Comparison of ENCODE assay signal across 8 cellular contexts in the genomic region with DNA sequence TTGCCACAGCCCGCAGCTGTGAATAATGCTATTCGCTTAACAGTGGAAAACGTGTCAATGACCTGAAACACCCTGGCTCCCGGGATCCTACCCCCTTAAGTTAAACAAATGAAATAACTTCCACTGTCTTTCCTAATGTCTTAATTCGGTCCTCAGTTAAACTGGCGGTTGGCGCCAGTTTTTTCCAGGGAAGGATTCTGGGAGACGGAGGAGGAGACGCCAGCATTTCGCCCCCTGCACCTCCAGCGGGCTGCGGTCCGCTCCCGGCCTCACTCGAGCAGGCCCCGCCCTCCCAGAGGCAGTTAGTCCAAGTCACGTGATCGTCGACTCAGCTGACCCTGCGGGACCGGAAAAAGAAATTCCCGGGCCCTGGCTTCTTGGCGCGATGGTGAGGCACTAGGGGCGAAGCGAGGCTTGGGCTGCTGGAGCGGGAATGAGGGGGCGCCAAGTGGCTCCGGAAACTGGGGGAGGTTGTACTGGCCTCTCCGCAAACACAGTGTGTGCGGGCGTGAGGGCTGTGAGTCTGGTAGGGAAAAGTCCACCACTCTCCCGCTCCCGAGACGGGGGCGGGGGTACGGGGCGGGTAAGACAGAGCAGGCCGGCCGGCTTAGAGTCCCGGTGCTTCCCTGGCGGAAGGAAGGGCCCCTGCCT. TPM values are rescaled to one million over a fixed set of nuclear protein-coding genes. Genes with fewer than 3 reads are reported as not detected.
DNase-seq lines count a peak whose midpoint lies in the region; ATAC-seq, FAIRE-seq and TF ChIP-seq lines count a peak whose summit lies in the region.

A gene (plus strand): TSS at position 359 of the 651 bp plus-strand sequence. CDS start 27 bp downstream, at position 386.

- H3K27ac ChIP-seq in dorsolateral prefrontal cortex, result peak within 1 kb of the TSS in 54 of 59 donors; percentile 19 to 86 (median 71)
- peak within 1 kb of the TSS; percentile 78 for H3K27ac ChIP-seq in HepG2 (ENCODE audit: extremely low read length, insufficient read depth, low read length)

- POLR2A ChIA-PET in HepG2 (lab: Yijun Ruan, JAX), result interaction anchor here (1.3 to 2.0 kb wide), 3 partner anchors 11 to 304 kb away, joined by 6 to 10 read pairs (median 8); a partner anchor contains a TSS

- TF ChIP-seq EP300 in HepG2 (IDR thresholded peaks at IDR 0.05; ENCODE audit: low read depth in 2 of 2, low read length in 2 of 2) (peak; percentile 10 to 53; a peak in 2 of 4 replicates), HepG2 (CRISPR knock-in tag; IDR thresholded peaks at IDR 0.05; ENCODE audit: borderline replicate concordance) (peak; percentile 25; the same call in 1 of the 2 replicates)

- H3K9me3 ChIP-seq in HepG2 (ENCODE audit: low read length), result no peaks in the 10 kb centered on the region

- peak; percentile 59 for ATAC-seq in HG03342 (IDR thresholded peaks at IDR 0.05; ENCODE audit: unreplicated experiment)
- peak; percentile 85 for ATAC-seq in HepG2

- H3K4me3 ChIP-seq in GM06990 (replicated peaks; ENCODE audit: low read depth, low read length) (peak within 1 kb of the TSS; percentile 89), dorsolateral prefrontal cortex (peak within 1 kb of the TSS; percentile 70 to 98 (median 90)), HepG2 (replicated peaks in 1 of 3; ENCODE audit: insufficient read depth in 1 of 3, low read depth in 2 of 3, low read length in 3 of 3) (peak within 1 kb of the TSS; percentile 73 to 83 (median 81))

- TF ChIP-seq POLR2A in HepG2 (IDR thresholded peaks at IDR 0.05; ENCODE audit: insufficient read depth in 1 of 2, low read depth in 2 of 2, low read length in 2 of 2), result peak; percentile 40 to 61; a peak in 2 of 4 replicates

- peak within 1 kb of the TSS; percentile 76 for H2AFZ ChIP-seq in HepG2 (ENCODE audit: low read length)

- DNase-seq in GM06990 (ENCODE audit: extremely low read depth, insufficient read length) (peak; percentile 68), NCI-H748 (lab: John Stamatoyannopoulos, UW; ENCODE audit: unreplicated experiment) (peak; percentile 96), dorsolateral prefrontal cortex (peak; percentile 93 to 97 (median 96)), HepG2 (ENCODE audit: low spot score) (peak; percentile 91), D721Med (ENCODE audit: insufficient read length, low spot score) (no peak)
- DNase-seq in activated CD4-positive, alpha-beta T cell treated with anti-CD3 and anti-CD28 coated beads, Interleukin-2, amount 50 U/mL, for 48 hours, result peak; percentile 93 to 94
- peak; percentile 47 for DNase-seq in stimulated activated CD4-positive, alpha-beta T cell treated with anti-CD3 and anti-CD28 coated beads, Interleukin-2, amount 100 ng/mL, for 4 hours (ENCODE audit: low read depth)

- peaks cover 12% of the 10 kb centered on the region for H3K36me3 ChIP-seq in GM06990 (ENCODE audit: control insufficient read depth, insufficient read depth, low read length)
- peaks cover 0 to 3% of the 10 kb centered on the region in 2 experiments; a peak in 2 of 5 replicates for H3K36me3 ChIP-seq in HepG2 (replicated peaks in 1 of 2; ENCODE audit: control insufficient read depth in 1 of 2, insufficient read depth in 2 of 2, low read length in 2 of 2)

- 2% methylated on average over 25 of the region's 42 CpGs for WGBS in HepG2 (ENCODE audit: low lambda C conversion rate)

- in situ Hi-C loops in HepG2 (cut with HindIII; ENCODE audit: extremely low pct_ligation_motif_present, low pct_unique_long_range_greater_than_20kb), result no loop called here

- H4K20me1 ChIP-seq in HepG2 (ENCODE audit: insufficient read depth, low read length), result no peaks in the 10 kb centered on the region

- H3K4me1 ChIP-seq in HepG2 (ENCODE audit: insufficient read depth, low read length), result peaks cover 22% of the 10 kb centered on the region

- intact Hi-C loops in dorsolateral prefrontal cortex (cut with DNase I) (loop anchor here (2.0 to 10.0 kb wide), 3 partner anchors 33 to 131 kb away; a partner anchor contains a TSS), HepG2 (cut with micrococcal nuclease; ENCODE audit: unreplicated experiment) (no loop called here)

- CTCF ChIA-PET in HepG2 (lab: Yijun Ruan, JAX; ENCODE audit: low intra/inter-chr PET ratio, low total read pairs), result no interaction called here

- H3K27me3 ChIP-seq in GM06990 (replicated peaks; ENCODE audit: control insufficient read depth, insufficient read depth, low read length), result no peaks in the 10 kb centered on the region
- H3K27me3 ChIP-seq in dorsolateral prefrontal cortex, result no peaks in the 10 kb centered on the region
- no peaks in the 10 kb centered on the region for H3K27me3 ChIP-seq in HepG2 (ENCODE audit: control insufficient read depth in 1 of 2, insufficient read depth in 2 of 2, low read length in 2 of 2)

- H3K9ac ChIP-seq in HepG2 (ENCODE audit: insufficient read depth, low read depth, low read length), result peak within 1 kb of the TSS; percentile 85

- H3K79me2 ChIP-seq in HepG2 (ENCODE audit: insufficient read depth, low read length), result peaks cover 8% of the 10 kb centered on the region

- peak; percentile 80 for FAIRE-seq in HepG2 (lab: Jason Lieb, UNC)
- FAIRE-seq in D721Med (lab: Jason Lieb, UNC), result no peak

- 0 out of 2 replicates have a peak, but pooled peaks have one; percentile 8 for TF ChIP-seq RAD21 in HepG2 (CRISPR knock-in tag; IDR thresholded peaks at IDR 0.05)

- H3K4me2 ChIP-seq in HepG2 (ENCODE audit: low read depth, low read length), result peak within 1 kb of the TSS; percentile 99

- TF ChIP-seq CTCF in GM06990 (IDR thresholded peaks at IDR 0.05; ENCODE audit: insufficient read depth, low read length, poor library complexity, severe bottlenecking) (no peak), dorsolateral prefrontal cortex (IDR thresholded peaks at IDR 0.05 in 54 of 56, conservative IDR thresholded peaks at IDR 0.05 in 2 of 56; ENCODE audit: low read depth in 1 of 56, partially characterized antibody in 56 of 56) (peak in 38 of 56 donors; percentile 12 to 57 (median 23)), HepG2 (CRISPR knock-in tag; IDR thresholded peaks at IDR 0.05) (peak; percentile 29; the same call in 1 of the 2 replicates), D721Med (IDR thresholded peaks at IDR 0.05; ENCODE audit: insufficient read depth, missing control alignments) (no peak)

- BruUV-seq in HepG2 (replicated peaks; lab: Mats Ljungman, UMichigan), result no TSS peak

TF ChIP-seq in HepG2, 621 proteins besides CTCF, POLR2A, EP300 and RAD21 (continues in another document):
- TF ChIP-seq, protein P1, sequence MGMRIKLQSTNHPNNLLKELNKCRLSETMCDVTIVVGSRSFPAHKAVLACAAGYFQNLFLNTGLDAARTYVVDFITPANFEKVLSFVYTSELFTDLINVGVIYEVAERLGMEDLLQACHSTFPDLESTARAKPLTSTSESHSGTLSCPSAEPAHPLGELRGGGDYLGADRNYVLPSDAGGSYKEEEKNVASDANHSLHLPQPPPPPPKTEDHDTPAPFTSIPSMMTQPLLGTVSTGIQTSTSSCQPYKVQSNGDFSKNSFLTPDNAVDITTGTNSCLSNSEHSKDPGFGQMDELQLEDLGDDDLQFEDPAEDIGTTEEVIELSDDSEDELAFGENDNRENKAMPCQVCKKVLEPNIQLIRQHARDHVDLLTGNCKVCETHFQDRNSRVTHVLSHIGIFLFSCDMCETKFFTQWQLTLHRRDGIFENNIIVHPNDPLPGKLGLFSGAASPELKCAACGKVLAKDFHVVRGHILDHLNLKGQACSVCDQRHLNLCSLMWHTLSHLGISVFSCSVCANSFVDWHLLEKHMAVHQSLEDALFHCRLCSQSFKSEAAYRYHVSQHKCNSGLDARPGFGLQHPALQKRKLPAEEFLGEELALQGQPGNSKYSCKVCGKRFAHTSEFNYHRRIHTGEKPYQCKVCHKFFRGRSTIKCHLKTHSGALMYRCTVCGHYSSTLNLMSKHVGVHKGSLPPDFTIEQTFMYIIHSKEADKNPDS (CRISPR knock-in tag; IDR thresholded peaks at IDR 0.05), result no peak
- TF ChIP-seq WIZ (CRISPR knock-in tag; IDR thresholded peaks at IDR 0.05) (no peak), FOXA3 (CRISPR knock-in tag; IDR thresholded peaks at IDR 0.05) (peak; percentile 71), SAP130 (CRISPR knock-in tag; IDR thresholded peaks at IDR 0.05; ENCODE audit: low read depth) (peak; percentile 100), KDM4B (CRISPR knock-in tag; IDR thresholded peaks at IDR 0.05) (peak; percentile 56; the same call in 1 of the 2 replicates)

RNA-seq across cellular contexts. Expression of the gene that starts here (rescaled TPM):
- total RNA-seq in dorsolateral prefrontal cortex (10 to 100 TPM; 26.8 to 67.8 (median 44.8) TPM), HepG2 (2016; rRNA removed; fragmentation: Illumina TruSeq; extraction: Trizol) (89.9 and 106 TPM in 2 replicates)
- 17.5 and 17.7 TPM in 2 replicates for total RNA-seq in HepG2 (2016; cell fraction: cytosol; rRNA removed; fragmentation: Illumina TruSeq; extraction: Trizol; ENCODE audit: low read depth)
- 89.8 and 123 TPM in 2 replicates for total RNA-seq in HepG2 (2016; cell fraction: insoluble cytoplasmic fraction; rRNA removed; fragmentation: Illumina TruSeq; extraction: Trizol)
- 25.0 and 27.3 TPM in 2 replicates for total RNA-seq in HepG2 (2016; cell fraction: membrane; rRNA removed; fragmentation: Illumina TruSeq; extraction: Trizol)
- total RNA-seq in HepG2 (2016; cell fraction: nucleus; rRNA removed; fragmentation: Illumina TruSeq; extraction: Trizol), result 47.4 and 48.2 TPM in 2 replicates
- polyA plus RNA-seq in HepG2 (2011; rRNA removed), result 45.8 and 48.8 TPM in 2 replicates
- polyA plus RNA-seq in HepG2 (2011; cell fraction: cytosol; rRNA removed), result 65.2 and 112 TPM in 2 replicates
- 131 and 137 TPM in 2 replicates for polyA plus RNA-seq in HepG2 (2011; cell fraction: nucleus; rRNA removed)
- 24.2 and 36.2 TPM in 2 replicates for polyA plus RNA-seq in HepG2 (2012)
- polyA plus RNA-seq in HepG2 (2016; cell fraction: cytosol; fragmentation: Illumina TruSeq; extraction: Trizol; ENCODE audit: low read depth), result 18.7 and 20.0 TPM in 2 replicates
- 103 and 109 TPM in 2 replicates for polyA plus RNA-seq in HepG2 (2016; cell fraction: insoluble cytoplasmic fraction; fragmentation: Illumina TruSeq; extraction: Trizol; ENCODE audit: low read depth)
- 24.2 and 25.0 TPM in 2 replicates for polyA plus RNA-seq in HepG2 (2016; cell fraction: membrane; fragmentation: Illumina TruSeq; extraction: Trizol; ENCODE audit: low read depth)
- polyA plus RNA-seq in HepG2 (2016; cell fraction: nucleus; fragmentation: Illumina TruSeq; extraction: Trizol; ENCODE audit: insufficient read depth, low read depth), result 99.3 and 104 TPM in 2 replicates
- polyA minus RNA-seq in HepG2 (2011; rRNA and poly(A)+ RNA removed; ENCODE audit: low replicate concordance), result 34.3 and 108 TPM in 2 replicates
- 10.2 and 20.8 TPM in 2 replicates for polyA minus RNA-seq in HepG2 (2011; cell fraction: cytosol; rRNA and poly(A)+ RNA removed)
- polyA minus RNA-seq in HepG2 (2011; cell fraction: nucleus; rRNA and poly(A)+ RNA removed), result 8.6 and 10.4 TPM in 2 replicates

Comparison
In these comparisons a context has a peak if more than half of its experiments do, and no peak if none do; other contexts are left out.
1. CTCF ChIP-seq: peak in dorsolateral prefrontal cortex (38 of 56) and HepG2 (single experiment); none in GM06990 (single experiment) and D721Med (single experiment).
2. Peak in every context shown above with its lines, with median percentiles within 50 percentile points of each other: H3K4me3 ChIP-seq.